8 cellular contexts compared by ENCODE assay signal in the genomic region with DNA sequence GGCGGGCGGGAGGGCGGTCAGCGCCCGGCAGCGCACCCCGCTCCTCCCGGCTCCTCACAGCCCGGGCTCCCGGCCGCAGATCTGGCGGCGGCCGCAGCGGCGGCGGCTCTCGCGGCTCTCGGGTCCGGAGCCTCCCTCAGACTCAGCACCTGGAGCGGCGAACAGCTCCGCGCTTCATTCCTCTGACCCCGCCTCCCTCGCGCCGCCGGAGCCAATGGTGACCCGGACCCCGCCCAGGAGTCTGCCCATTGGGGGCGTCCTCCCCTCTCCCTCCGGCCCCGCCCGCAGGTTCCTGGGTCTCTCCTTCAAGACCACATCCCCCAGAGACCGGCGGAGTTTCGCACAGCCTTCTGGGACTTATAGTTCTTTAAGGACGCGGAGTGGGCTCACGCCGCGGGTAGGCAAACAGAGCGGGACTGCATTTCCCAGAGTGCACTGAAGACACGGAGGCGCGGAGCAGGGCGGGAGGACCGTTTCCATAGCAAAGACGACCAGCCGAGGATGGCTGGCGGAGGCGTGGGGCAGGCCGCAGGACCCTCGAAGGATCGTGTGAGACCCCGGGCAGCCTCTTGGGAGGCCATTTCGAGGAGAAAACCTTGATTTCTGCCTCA. TPM values are rescaled to one million over a fixed set of nuclear protein-coding genes. Genes with fewer than 3 reads are reported as not detected.
DNase-seq lines count a peak whose midpoint lies in the region; ATAC-seq and TF ChIP-seq lines count a peak whose summit lies in the region.

A gene (minus strand): TSS at position 149 of the 611 bp plus-strand sequence. CDS start 76,327 bp downstream, outside the sequence.

- DNase-seq in ACHN: peak; percentile 100
- DNase-seq in NCI-H345 (lab: John Stamatoyannopoulos, UW): peak; percentile 99
- DNase-seq in cerebellar cortex (ENCODE audit: low spot score): peak; percentile 100
- peak; percentile 100 for DNase-seq in iris pigment epithelial cell (ENCODE audit: low read depth)
- DNase-seq in smooth muscle cell (lab: John Stamatoyannopoulos, UW; ENCODE audit: unreplicated experiment): peak; percentile 92

- no peaks in the 10 kb centered on the region for H3F3A ChIP-seq in smooth muscle cell (ENCODE audit: low read depth)

- no peak within 1 kb of the TSS for H2AFZ ChIP-seq in smooth muscle cell (ENCODE audit: low read depth)

- H3K9me3 ChIP-seq in smooth muscle cell (replicated peaks; ENCODE audit: low read depth): no peaks in the 10 kb centered on the region

- H3K4me2 ChIP-seq in smooth muscle cell: peak within 1 kb of the TSS; percentile 92

- ATAC-seq in GM18909 (IDR thresholded peaks at IDR 0.05; ENCODE audit: poor library complexity, unreplicated experiment): peak; percentile 88
- ATAC-seq in HG03175 (IDR thresholded peaks at IDR 0.05; ENCODE audit: unreplicated experiment): peak; percentile 96
- peak; percentile 98 to 99 for ATAC-seq in activated CD4-positive, CD25-positive, alpha-beta regulatory T cell treated with anti-CD3 and anti-CD28 coated beads, Interleukin-2, amount 50 U/mL, for 24 hours

- WGBS in smooth muscle cell (ENCODE audit: low lambda C conversion rate): 1% methylated on average over 55 of the region's 59 CpGs

- no peaks in the 10 kb centered on the region for H4K20me1 ChIP-seq in smooth muscle cell (ENCODE audit: low read depth)

- H3K36me3 ChIP-seq in smooth muscle cell (ENCODE audit: low read depth): no peaks in the 10 kb centered on the region

- H3K9ac ChIP-seq in smooth muscle cell (ENCODE audit: low read depth): no peak within 1 kb of the TSS

- H3K4me1 ChIP-seq in smooth muscle cell (ENCODE audit: low read depth): no peaks in the 10 kb centered on the region

- H3K27me3 ChIP-seq in smooth muscle cell (ENCODE audit: low read depth): peaks cover 15% of the 10 kb centered on the region

- H3K27ac ChIP-seq in smooth muscle cell (ENCODE audit: low read depth): no peak within 1 kb of the TSS

- no peak for TF ChIP-seq CTCF in smooth muscle cell (IDR thresholded peaks at IDR 0.05; ENCODE audit: borderline replicate concordance, insufficient read depth, poor library complexity, severe bottlenecking)

- H3K79me2 ChIP-seq in smooth muscle cell (ENCODE audit: low read depth): no peaks in the 10 kb centered on the region

- peak within 1 kb of the TSS; percentile 51 for H3K4me3 ChIP-seq in smooth muscle cell

- in situ Hi-C loops in ACHN (cut with HindIII; ENCODE audit: low pct_ligation_motif_present, low pct_unique_long_range_greater_than_20kb, low sequenced_read_pairs): no loop called here

RNA-seq across cellular contexts. Expression of the gene that starts here (rescaled TPM):
- 0.13 and 0.63 TPM in 2 replicates for total RNA-seq in smooth muscle cell
- polyA plus RNA-seq in smooth muscle cell: 0.73 and 3.1 TPM in 2 replicates
